1 cellular context compared by ENCODE assay signal in the genomic region with DNA sequence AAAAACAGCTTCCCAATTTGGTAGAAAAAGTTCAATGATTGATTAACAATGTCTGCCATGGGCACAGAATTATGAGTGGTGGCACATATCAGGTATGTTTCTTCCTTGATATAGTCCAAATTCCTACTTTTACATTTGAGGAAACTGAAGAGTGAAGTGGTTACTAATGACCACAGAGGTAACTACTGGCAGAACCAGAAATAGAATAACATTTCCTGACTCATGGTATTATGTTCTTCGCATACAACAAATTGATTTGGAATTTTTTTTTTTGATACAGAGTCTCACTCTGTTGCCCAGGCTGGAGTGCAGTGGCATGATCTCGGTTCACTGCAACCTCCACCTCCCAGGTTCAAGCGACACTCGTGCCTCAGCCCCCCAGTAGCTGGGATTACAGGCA.
TF ChIP-seq lines count a peak whose summit lies in the region.

No MANE protein-coding gene starts in this region.

TF ChIP-seq in IMR-90, 13 proteins besides CTCF, POLR2A, EP300 and RAD21:
- TF ChIP-seq USF2 (IDR thresholded peaks at IDR 0.05; ENCODE audit: low read depth, low read length) (no peak), NFE2L2 (IDR thresholded peaks at IDR 0.05; ENCODE audit: low read depth, low read length) (no peak), ELK1 (IDR thresholded peaks at IDR 0.05; ENCODE audit: borderline replicate concordance, low read depth, low read length) (no peak), RFX5 (IDR thresholded peaks at IDR 0.05; ENCODE audit: low read depth, low read length) (no peak), MAZ (IDR thresholded peaks at IDR 0.05; ENCODE audit: borderline replicate concordance, low read depth, low read length) (no peak), MXI1 (IDR thresholded peaks at IDR 0.05; ENCODE audit: borderline replicate concordance, low read depth, low read length) (no peak), RCOR1 (IDR thresholded peaks at IDR 0.05; ENCODE audit: insufficient replicate concordance, low read length) (no peak), CEBPB (IDR thresholded peaks at IDR 0.05; ENCODE audit: low read depth, low read length) (no peak), CHD1 (IDR thresholded peaks at IDR 0.05; ENCODE audit: low read depth, low read length) (no peak)
